Comparison of ENCODE assay signal across 8 cellular contexts in the genomic region with DNA sequence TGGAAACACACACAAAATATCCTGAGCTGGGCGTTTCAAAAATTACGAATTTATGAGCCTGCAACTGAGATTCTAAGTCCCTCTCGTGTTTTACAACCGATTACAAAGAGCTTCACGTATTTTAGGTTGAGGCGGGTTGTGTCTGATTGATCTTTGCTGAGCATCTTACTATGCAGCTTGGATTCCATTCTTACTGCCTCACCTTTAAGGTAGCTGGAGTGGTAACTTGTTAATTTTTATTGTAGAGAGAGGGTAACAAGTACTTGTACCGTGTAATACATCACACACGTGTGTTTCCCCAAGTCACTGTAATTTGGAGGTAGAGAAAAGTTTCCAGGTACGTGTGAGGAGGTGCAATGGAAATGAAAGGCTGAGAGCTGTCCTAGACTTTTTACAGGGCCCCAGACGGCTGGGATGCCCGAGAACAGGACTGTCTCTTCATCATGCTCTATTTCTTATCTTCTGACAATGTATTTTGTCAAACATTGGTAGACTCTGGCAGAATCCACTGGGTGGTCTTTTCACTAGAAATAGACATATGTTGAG.
DNase-seq lines count a peak whose midpoint lies in the region; ATAC-seq and TF ChIP-seq lines count a peak whose summit lies in the region.

No MANE protein-coding gene starts in this region.

- H3K36me3 ChIP-seq in HAP-1 (replicated peaks) = no peaks in the 10 kb centered on the region; the same call in 1 of the 2 replicates

- ATAC-seq in HG02970 (IDR thresholded peaks at IDR 0.05; ENCODE audit: low FRiP score, unreplicated experiment) = no peak
- no peak for ATAC-seq in GM21786 (IDR thresholded peaks at IDR 0.05; ENCODE audit: unreplicated experiment)
- ATAC-seq in GM19395 (IDR thresholded peaks at IDR 0.05; ENCODE audit: unreplicated experiment) = no peak

- H3K9me3 ChIP-seq in HAP-1 = no peaks in the 10 kb centered on the region

- peak overlapping the region; percentile 70 for H3K4me3 ChIP-seq in AG10803 (ENCODE audit: low read length)
- peak overlapping the region; percentile 78 for H3K4me3 ChIP-seq in HAP-1
- peak overlapping the region; percentile 72 for H3K4me3 ChIP-seq in astrocyte of the cerebellum (ENCODE audit: low read depth, low read length)

- no peak for TF ChIP-seq CTCF in AG10803 (conservative IDR thresholded peaks at IDR 0.05; ENCODE audit: low read length)
- TF ChIP-seq CTCF in astrocyte of the cerebellum (IDR thresholded peaks at IDR 0.05; ENCODE audit: low read depth, low read length, missing control alignments) = no peak

- H3K27me3 ChIP-seq in HAP-1 (ENCODE audit: low read depth) = no peaks in the 10 kb centered on the region

- H3K4me1 ChIP-seq in HAP-1 = peaks cover 43% of the 10 kb centered on the region

- DNase-seq in AG10803 (ENCODE audit: low read depth) (no peak), HAP-1 (ENCODE audit: low spot score in 2 of 2) (no peak), astrocyte of the cerebellum (ENCODE audit: low read depth) (no peak), myocyte (ENCODE audit: low read depth) (peak; percentile 7), NCI-H526 treated with DMSO at 0.1 percent for 48 hours (lab: John Stamatoyannopoulos, UW) (no peak)

- in situ Hi-C loops in HAP-1 (cut with MboI; ENCODE audit: low sequenced_read_pairs) (no loop called here), astrocyte of the cerebellum (cut with HindIII; ENCODE audit: low sequenced_read_pairs) (no loop called here)
